ENCODE assay signal across 9 cellular contexts in the genomic region with DNA sequence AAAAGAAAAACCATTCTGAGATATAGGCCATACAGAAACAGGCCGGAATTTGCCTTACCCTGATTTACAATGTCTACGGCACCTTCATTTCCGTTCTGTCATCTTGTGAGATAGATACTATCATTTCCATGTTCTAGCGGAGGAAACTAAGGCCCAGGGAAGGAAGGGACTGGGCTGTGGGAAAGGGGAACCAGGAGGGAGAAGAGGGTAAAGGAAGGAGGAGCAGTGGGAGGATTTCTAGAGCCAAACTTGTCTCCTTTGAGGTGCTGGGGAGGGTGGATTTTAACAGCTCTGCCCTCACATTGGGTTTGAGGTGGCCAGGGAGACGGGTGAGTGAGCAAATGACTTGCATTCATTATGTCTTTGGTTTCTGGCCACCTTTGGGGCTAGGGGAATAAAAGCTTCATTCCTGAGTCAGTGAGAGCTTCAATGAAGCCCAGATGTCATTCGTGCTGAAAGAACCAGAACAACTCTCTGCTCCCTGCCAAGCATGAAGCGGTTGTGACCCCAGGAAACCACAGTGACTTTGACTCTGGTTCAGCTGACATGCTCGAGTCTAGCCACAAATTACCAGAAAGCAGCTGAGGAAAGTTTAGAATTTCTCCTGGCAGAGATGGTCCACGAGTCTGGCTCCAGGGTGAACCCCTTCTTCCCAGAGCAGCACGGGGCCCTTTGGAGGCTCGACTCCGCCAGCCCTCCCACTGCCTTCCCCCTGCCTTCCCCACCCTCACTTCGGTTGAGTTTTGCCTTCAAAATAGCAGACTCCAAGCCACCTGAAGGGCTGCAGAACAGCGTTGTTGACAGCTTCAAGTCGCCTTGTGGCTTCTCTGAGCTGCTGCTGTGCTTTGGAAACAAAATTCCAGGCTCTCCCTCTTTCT. TPM values are rescaled to one million over a fixed set of nuclear protein-coding genes. Genes with fewer than 3 reads are reported as not detected.
DNase-seq lines count a peak whose midpoint lies in the region; ATAC-seq, FAIRE-seq and TF ChIP-seq lines count a peak whose summit lies in the region.
"Had no signal": no experiment of that assay in that cellular context is flagged by ENCODE, and none has a peak within 500 bp of the region (broad histone marks: within the 10 kb centered on the region; RNA-seq: fewer than 3 reads in every experiment).

No MANE protein-coding gene starts in this region.

- peaks cover 15% of the 10 kb centered on the region for H3K4me1 ChIP-seq in rectal smooth muscle tissue (ENCODE audit: control insufficient read depth, insufficient read depth, low read length)

- no peak overlapping the region for H3K4me3 Mint-ChIP-seq in brain

- DNase-seq in GM19239 (ENCODE audit: insufficient read length, low spot score) (no peak), DMS79 (lab: John Stamatoyannopoulos, UW) (no peak), NCI-H128 (lab: John Stamatoyannopoulos, UW; ENCODE audit: unreplicated experiment) (no peak), NCI-H774 (lab: John Stamatoyannopoulos, UW) (no peak), NCI-H69 (lab: John Stamatoyannopoulos, UW) (no peak)

- H3K36me3 ChIP-seq in rectal smooth muscle tissue (ENCODE audit: control insufficient read depth, insufficient read depth, low read length), result peaks cover 17% of the 10 kb centered on the region
- H3K36me3 ChIP-seq: neutrophil had no signal

- peak; percentile 61 for FAIRE-seq in GM19239 (lab: Jason Lieb, UNC)

- no peaks in the 10 kb centered on the region for H3K27me3 ChIP-seq in rectal smooth muscle tissue (ENCODE audit: control insufficient read depth, insufficient read depth, low read length)

- H3K27ac ChIP-seq in rectal smooth muscle tissue (ENCODE audit: low read depth, low read length), result peak overlapping the region; percentile 99
- H3K27ac ChIP-seq: neutrophil had no signal

- peak; percentile 86 for ATAC-seq in HG03571 (IDR thresholded peaks at IDR 0.05; ENCODE audit: unreplicated experiment)

- H3K9ac ChIP-seq in rectal smooth muscle tissue (ENCODE audit: low read length), result peak overlapping the region; percentile 74

- peaks cover 10% of the 10 kb centered on the region for H3K4me1 Mint-ChIP-seq in brain

- no peaks in the 10 kb centered on the region for H3K9me3 Mint-ChIP-seq in brain

- peak overlapping the region in 3 of 5 experiments; percentile 32 to 59 (median 43) for H3K27ac Mint-ChIP-seq in brain

- TF ChIP-seq CTCF in brain (conservative IDR thresholded peaks at IDR 0.05), result no peak

- H3K36me3 Mint-ChIP-seq in brain, result no peaks in the 10 kb centered on the region

- peak overlapping the region; percentile 77 for H3K4me3 ChIP-seq in rectal smooth muscle tissue (ENCODE audit: low read length)

- H3K27me3 Mint-ChIP-seq in brain, result peaks cover 9% of the 10 kb centered on the region

RNA-seq across cellular contexts. Expression of a gene that starts 3.8 kb away (rescaled TPM):
- polyA plus RNA-seq in brain (ENCODE audit: insufficient read depth, low read depth, low replicate concordance), result 1.6 TPM

RNA-seq across cellular contexts. Expression of a gene that starts 30.1 kb away (rescaled TPM):
- polyA plus RNA-seq in brain (ENCODE audit: insufficient read depth, low read depth, low replicate concordance), result 105 TPM
